12 cellular contexts compared by ENCODE assay signal in genomic region chrX:149795531-149795930, GRCh38. TPM values are rescaled to one million over a fixed set of nuclear protein-coding genes. Genes with fewer than 3 reads are reported as not detected.
DNase-seq lines count a peak whose midpoint lies in the region; ATAC-seq lines count a peak whose summit lies in the region.
"Not testable (repeated sequence)": the region's sequence is repeated elsewhere in the genome, so short reads cannot be mapped to it uniquely, and the experiment has no call there.
"Had no signal": no experiment of that assay in that cellular context is flagged by ENCODE, and none has a peak within 500 bp of the region (broad histone marks: within the 10 kb centered on the region; RNA-seq: fewer than 3 reads in every experiment).

No MANE protein-coding gene starts in this region.

- H3K9me3 Mint-ChIP-seq in activated T-helper 17 cell treated with anti-CD3 and anti-CD28 coated beads, Interleukin-2, amount 50 U/mL, for 72 hours; natural killer cell treated with Interleukin-12 subunit alpha and Interleukin-12 subunit beta and Interleukin-15 and Interleukin-18, amount 100 ng/mL, for 72 hours: not testable (repeated sequence)

- peaks cover 16% of the 10 kb centered on the region for H3K4me1 Mint-ChIP-seq in activated T-helper 17 cell treated with anti-CD3 and anti-CD28 coated beads, Interleukin-2, amount 50 U/mL, for 72 hours
- H3K4me1 Mint-ChIP-seq in natural killer cell treated with Interleukin-12 subunit alpha and Interleukin-12 subunit beta and Interleukin-15 and Interleukin-18, amount 100 ng/mL, for 72 hours (ENCODE audit: low read depth in 2 of 2) = peaks cover 6 to 35% of the 10 kb centered on the region in 2 donors

- not testable (repeated sequence) for H3K27ac Mint-ChIP-seq in activated T-helper 17 cell treated with anti-CD3 and anti-CD28 coated beads, Interleukin-2, amount 50 U/mL, for 72 hours; natural killer cell treated with Interleukin-12 subunit alpha and Interleukin-12 subunit beta and Interleukin-15 and Interleukin-18, amount 100 ng/mL, for 72 hours

- H3K27me3 Mint-ChIP-seq in activated T-helper 17 cell treated with anti-CD3 and anti-CD28 coated beads, Interleukin-2, amount 50 U/mL, for 72 hours; natural killer cell treated with Interleukin-12 subunit alpha and Interleukin-12 subunit beta and Interleukin-15 and Interleukin-18, amount 100 ng/mL, for 72 hours: not testable (repeated sequence)

- peak; percentile 100 for ATAC-seq in GM18502 (IDR thresholded peaks at IDR 0.05; ENCODE audit: poor library complexity, unreplicated experiment)
- ATAC-seq in GM19043 (IDR thresholded peaks at IDR 0.05; ENCODE audit: low read depth, unreplicated experiment) = peak; percentile 99
- peak; percentile 98 for ATAC-seq in GM21447 (IDR thresholded peaks at IDR 0.05; ENCODE audit: unreplicated experiment)
- ATAC-seq in HG02759 (IDR thresholded peaks at IDR 0.05; ENCODE audit: unreplicated experiment) = peak; percentile 99
- peak; percentile 98 for ATAC-seq in HG03095 (IDR thresholded peaks at IDR 0.05; ENCODE audit: unreplicated experiment)
- peak; percentile 100 for ATAC-seq in HG03520 (IDR thresholded peaks at IDR 0.05; ENCODE audit: unreplicated experiment)
- peak; percentile 97 for ATAC-seq in activated T-helper 17 cell treated with anti-CD3 and anti-CD28 coated beads, Interleukin-2, amount 50 U/mL, for 72 hours (replicated peaks)
- ATAC-seq in natural killer cell treated with Interleukin-12 subunit alpha and Interleukin-12 subunit beta and Interleukin-15 and Interleukin-18, amount 100 ng/mL, for 72 hours = peak; percentile 97 to 99

- H3K36me3 Mint-ChIP-seq in activated T-helper 17 cell treated with anti-CD3 and anti-CD28 coated beads, Interleukin-2, amount 50 U/mL, for 72 hours (ENCODE audit: low read depth); natural killer cell treated with Interleukin-12 subunit alpha and Interleukin-12 subunit beta and Interleukin-15 and Interleukin-18, amount 100 ng/mL, for 72 hours: not testable (repeated sequence)

- not testable (repeated sequence) for DNase-seq in natural killer cell treated with Interleukin-12 subunit alpha and Interleukin-12 subunit beta and Interleukin-15 and Interleukin-18, amount 100 ng/mL, for 72 hours (ENCODE audit: low spot score)

- not testable (repeated sequence) for H3K4me3 Mint-ChIP-seq in activated T-helper 17 cell treated with anti-CD3 and anti-CD28 coated beads, Interleukin-2, amount 50 U/mL, for 72 hours; natural killer cell treated with Interleukin-12 subunit alpha and Interleukin-12 subunit beta and Interleukin-15 and Interleukin-18, amount 100 ng/mL, for 72 hours

RNA-seq across cellular contexts. Expression of gene MAGEA9, which starts 13.8 kb away (rescaled TPM):
- not detected for total RNA-seq in activated T-helper 17 cell treated with anti-CD3 and anti-CD28 coated beads, Interleukin-2, amount 50 U/mL, for 72 hours
- not detected for total RNA-seq in natural killer cell treated with Interleukin-12 subunit alpha and Interleukin-12 subunit beta and Interleukin-15 and Interleukin-18, amount 100 ng/mL, for 72 hours
- total RNA-seq: A673, gastrocnemius medialis, stomach, upper lobe of right lung had no signal

RNA-seq across cellular contexts. Expression of gene HSFX1, which starts 21.7 kb away (rescaled TPM):
- under 1 TPM; 0.50 to 0.56 TPM for total RNA-seq in activated T-helper 17 cell treated with anti-CD3 and anti-CD28 coated beads, Interleukin-2, amount 50 U/mL, for 72 hours
- total RNA-seq in natural killer cell treated with Interleukin-12 subunit alpha and Interleukin-12 subunit beta and Interleukin-15 and Interleukin-18, amount 100 ng/mL, for 72 hours = under 1 TPM; 0.33 to 0.52 TPM
